In genomic region chr1:226940029-226940805, GRCh38 we compare ENCODE assay signal across 1 cellular context.
TF ChIP-seq lines count a peak whose summit lies in the region.

TSS of gene COQ8A (plus strand) at chr1:226940294. CDS start at chr1:226961386, 21,092 bp downstream.

TF ChIP-seq in K562, 482 proteins besides CTCF, POLR2A, EP300 and RAD21 (continued from another document and continues in another):
- TF ChIP-seq CEBPZ (IDR thresholded peaks at IDR 0.05; ENCODE audit: borderline replicate concordance, low read depth, low read length) (peak; percentile 90), CBFA2T2 (conservative IDR thresholded peaks at IDR 0.05) (no peak), ZNF717 (CRISPR knock-in tag; IDR thresholded peaks at IDR 0.05) (no peak), ATF7 (IDR thresholded peaks at IDR 0.05) (peak; percentile 85), ZNF507 (tag; conservative IDR thresholded peaks at IDR 0.05) (no peak), GABPB2 (CRISPR knock-in tag; conservative IDR thresholded peaks at IDR 0.05) (no peak), SIX5 (IDR thresholded peaks at IDR 0.05; ENCODE audit: borderline replicate concordance in 1 of 2, insufficient read depth in 1 of 2, low read depth in 1 of 2, low read length in 2 of 2) (no peak), ZBTB2 (IDR thresholded peaks at IDR 0.05) (no peak), SRF (CRISPR knock-in tag; IDR thresholded peaks at IDR 0.05) (peak in 1 of 2 experiments; percentile 82; a peak in 2 of 4 replicates), ZNF395 (CRISPR knock-in tag; IDR thresholded peaks at IDR 0.05) (0 out of 2 replicates have a peak, but pooled peaks have one; percentile 36), CSDE1 (IDR thresholded peaks at IDR 0.05) (no peak), ZNF324 (CRISPR knock-in tag; IDR thresholded peaks at IDR 0.05) (no peak), POLR2H (tag; IDR thresholded peaks at IDR 0.05; ENCODE audit: low read depth) (no peak), ZBTB33 (CRISPR knock-in tag; IDR thresholded peaks at IDR 0.05) (peak; percentile 73), ZNF512 (tag; IDR thresholded peaks at IDR 0.05) (no peak), RCOR1 (IDR thresholded peaks at IDR 0.05; ENCODE audit: borderline replicate concordance in 1 of 2, low read depth in 2 of 2, low read length in 2 of 2) (peak in 1 of 2 experiments; percentile 61; a peak in 2 of 4 replicates), BRD9 (IDR thresholded peaks at IDR 0.05; ENCODE audit: low read depth, partially characterized antibody) (no peak), DACH1 (IDR thresholded peaks at IDR 0.05; ENCODE audit: partially characterized antibody) (no peak), TAF9B (IDR thresholded peaks at IDR 0.05; ENCODE audit: partially characterized antibody) (no peak), MNT (conservative IDR thresholded peaks at IDR 0.05) (peak; percentile 99 to 100), ZNF583 (CRISPR knock-in tag; IDR thresholded peaks at IDR 0.05) (0 out of 2 replicates have a peak, but pooled peaks have one; percentile 48), ZNF57 (CRISPR knock-in tag; IDR thresholded peaks at IDR 0.05) (0 out of 2 replicates have a peak, but pooled peaks have one; percentile 40), ZBTB49 (CRISPR knock-in tag; IDR thresholded peaks at IDR 0.05; ENCODE audit: borderline replicate concordance) (0 out of 2 replicates have a peak, but pooled peaks have one; percentile 46), ZNF165 (CRISPR knock-in tag; IDR thresholded peaks at IDR 0.05; ENCODE audit: borderline replicate concordance) (0 out of 2 replicates have a peak, but pooled peaks have one; percentile 78), CEBPB (tag; IDR thresholded peaks at IDR 0.05) (no peak), ZKSCAN8 (CRISPR knock-in tag; IDR thresholded peaks at IDR 0.05) (no peak), HMBOX1 (IDR thresholded peaks at IDR 0.05) (no peak), U2AF1 (optimal IDR thresholded peaks at IDR 0.05; ENCODE audit: low read depth, low read length) (peak; percentile 89), ARID3A (IDR thresholded peaks at IDR 0.05; ENCODE audit: borderline replicate concordance, low read depth, low read length) (0 out of 2 replicates have a peak, but pooled peaks have one; percentile 57), SMAD1 (IDR thresholded peaks at IDR 0.05; ENCODE audit: low read depth, low read length, partially characterized antibody) (peak; percentile 18), FOXJ3 (CRISPR knock-in tag; IDR thresholded peaks at IDR 0.05) (no peak), MED1 (CRISPR knock-in tag; IDR thresholded peaks at IDR 0.05; ENCODE audit: borderline replicate concordance) (no peak), MCM7 (IDR thresholded peaks at IDR 0.05) (no peak), ZNF217 (CRISPR knock-in tag; IDR thresholded peaks at IDR 0.05) (no peak), NR2C1 (IDR thresholded peaks at IDR 0.05) (no peak), NR2C1 (tag; IDR thresholded peaks at IDR 0.05) (peak; percentile 21; the same call in 1 of the 2 replicates), JUNB (CRISPR knock-in tag; conservative IDR thresholded peaks at IDR 0.05) (0 out of 2 replicates have a peak, but pooled peaks have one; percentile 22), THAP12 (CRISPR knock-in tag; IDR thresholded peaks at IDR 0.05) (no peak; the same call in 1 of the 2 replicates), SIN3B (IDR thresholded peaks at IDR 0.05; ENCODE audit: low read depth) (peak; percentile 55; the same call in 1 of the 2 replicates), SMARCB1 (IDR thresholded peaks at IDR 0.05; ENCODE audit: insufficient read length, low read depth) (no peak), ASH1L (IDR thresholded peaks at IDR 0.05; ENCODE audit: borderline replicate concordance, low read depth, partially characterized antibody) (peak; percentile 97), EHMT2 (IDR thresholded peaks at IDR 0.05) (no peak), NR1H2 (CRISPR knock-in tag; IDR thresholded peaks at IDR 0.05) (no peak; the same call in 1 of the 2 replicates), NCOA6 (IDR thresholded peaks at IDR 0.05) (no peak)
